ENCODE assay signal across 8 cellular contexts in genomic region chr1:17239420-17239819, GRCh38. TPM values are rescaled to one million over a fixed set of nuclear protein-coding genes. Genes with fewer than 3 reads are reported as not detected.
A peak's percentile ranks its signal among the peaks of the same experiment; 100 is the strongest.
DNase-seq lines count a peak whose midpoint lies in the region; ATAC-seq and TF ChIP-seq lines count a peak whose summit lies in the region.

No MANE protein-coding gene starts in this region.

- H3K27me3 Mint-ChIP-seq in activated T-helper 1 cell treated with anti-CD3 and anti-CD28 coated beads, Interleukin-12 subunit alpha, Interleukin-12 subunit beta, Interleukin-2, Interleukin-4 antibody, amounts not matched to agents 30 ng/mL and 10 ng/mL and 1 ng/mL, durations not matched to agents 14 hours and 24 hours and 36 hours (ENCODE audit: insufficient read depth) = peaks cover 3% of the 10 kb centered on the region

- TF ChIP-seq CTCF in epithelial cell of esophagus (IDR thresholded peaks at IDR 0.05; ENCODE audit: insufficient read depth, low read depth, low read length, missing control alignments) = no peak

- no peaks in the 10 kb centered on the region for H3K36me3 Mint-ChIP-seq in activated T-helper 1 cell treated with anti-CD3 and anti-CD28 coated beads, Interleukin-12 subunit alpha, Interleukin-12 subunit beta, Interleukin-2, Interleukin-4 antibody, amounts not matched to agents 30 ng/mL and 10 ng/mL and 1 ng/mL, durations not matched to agents 14 hours and 24 hours and 36 hours (ENCODE audit: low read depth)

- intact Hi-C loops in activated T-helper 1 cell treated with anti-CD3 and anti-CD28 coated beads, Interleukin-12 subunit alpha, Interleukin-12 subunit beta, Interleukin-2, Interleukin-4 antibody, amounts not matched to agents 30 ng/mL and 10 ng/mL and 1 ng/mL, durations not matched to agents 14 hours and 24 hours and 36 hours (cut with micrococcal nuclease) = no loop called here

- no peak overlapping the region for H3K4me3 Mint-ChIP-seq in activated T-helper 1 cell treated with anti-CD3 and anti-CD28 coated beads, Interleukin-12 subunit alpha, Interleukin-12 subunit beta, Interleukin-2, Interleukin-4 antibody, amounts not matched to agents 30 ng/mL and 10 ng/mL and 1 ng/mL, durations not matched to agents 14 hours and 24 hours and 36 hours

- peak; percentile 44 for DNase-seq in activated CD4-positive, alpha-beta T cell treated with anti-CD3 and anti-CD28 coated beads for 48 hours
- no peak for DNase-seq in activated CD4-positive, alpha-beta T cell treated with anti-CD3 and anti-CD28 coated beads for 1 hour
- peak; percentile 73 for DNase-seq in Jurkat, Clone E6-1 (ENCODE audit: low read depth, low spot score)
- DNase-seq in RPMI8226 (peak; percentile 86), epithelial cell of esophagus (ENCODE audit: low read depth) (peak; percentile 86), nucleus accumbens (lab: John Stamatoyannopoulos, UW) (peak in 33 of 56 donors; percentile 1 to 54 (median 18))
- no peak for DNase-seq in activated T-helper 1 cell treated with anti-CD3 and anti-CD28 coated beads, Interleukin-12 subunit alpha, Interleukin-12 subunit beta, Interleukin-2, Interleukin-4 antibody, amounts not matched to agents 30 ng/mL and 10 ng/mL and 1 ng/mL, durations not matched to agents 14 hours and 24 hours and 36 hours (ENCODE audit: low spot score)

- no peaks in the 10 kb centered on the region for H3K4me1 Mint-ChIP-seq in activated T-helper 1 cell treated with anti-CD3 and anti-CD28 coated beads, Interleukin-12 subunit alpha, Interleukin-12 subunit beta, Interleukin-2, Interleukin-4 antibody, amounts not matched to agents 30 ng/mL and 10 ng/mL and 1 ng/mL, durations not matched to agents 14 hours and 24 hours and 36 hours (ENCODE audit: low read depth)

- no peak overlapping the region for H3K4me3 ChIP-seq in Jurkat, Clone E6-1 (ENCODE audit: low read length)
- H3K4me3 ChIP-seq in epithelial cell of esophagus (ENCODE audit: low read length) = no peak overlapping the region

- no peaks in the 10 kb centered on the region for H3K9me3 Mint-ChIP-seq in activated T-helper 1 cell treated with anti-CD3 and anti-CD28 coated beads, Interleukin-12 subunit alpha, Interleukin-12 subunit beta, Interleukin-2, Interleukin-4 antibody, amounts not matched to agents 30 ng/mL and 10 ng/mL and 1 ng/mL, durations not matched to agents 14 hours and 24 hours and 36 hours

- no peak for ATAC-seq in HG03442 (IDR thresholded peaks at IDR 0.05; ENCODE audit: unreplicated experiment)

- H3K27ac Mint-ChIP-seq in activated T-helper 1 cell treated with anti-CD3 and anti-CD28 coated beads, Interleukin-12 subunit alpha, Interleukin-12 subunit beta, Interleukin-2, Interleukin-4 antibody, amounts not matched to agents 30 ng/mL and 10 ng/mL and 1 ng/mL, durations not matched to agents 14 hours and 24 hours and 36 hours = no peak overlapping the region

RNA-seq across cellular contexts. Expression of gene PADI3, which starts 9.5 kb away (rescaled TPM):
- polyA plus RNA-seq in Jurkat, Clone E6-1 (2012; ENCODE audit: insufficient read depth, insufficient read length) = not detected
- total RNA-seq in activated T-helper 1 cell treated with anti-CD3 and anti-CD28 coated beads, Interleukin-12 subunit alpha, Interleukin-12 subunit beta, Interleukin-2, Interleukin-4 antibody, amounts not matched to agents 30 ng/mL and 10 ng/mL and 1 ng/mL, durations not matched to agents 14 hours and 24 hours and 36 hours = not detected in 2 replicates

RNA-seq across cellular contexts. Expression of gene PADI1, which starts 34.5 kb away (rescaled TPM):
- polyA plus RNA-seq in Jurkat, Clone E6-1 (2012; ENCODE audit: insufficient read depth, insufficient read length) = not detected
- total RNA-seq in activated T-helper 1 cell treated with anti-CD3 and anti-CD28 coated beads, Interleukin-12 subunit alpha, Interleukin-12 subunit beta, Interleukin-2, Interleukin-4 antibody, amounts not matched to agents 30 ng/mL and 10 ng/mL and 1 ng/mL, durations not matched to agents 14 hours and 24 hours and 36 hours = not detected in 2 replicates

Comparison
In these comparisons a context has a peak if more than half of its experiments do, and no peak if none do; other contexts are left out.
1. DNase-seq: peak in activated CD4-positive, alpha-beta T cell treated with anti-CD3 and anti-CD28 coated beads for 48 hours (single experiment), Jurkat, Clone E6-1 (single experiment), RPMI8226 (single experiment), epithelial cell of esophagus (single experiment) and nucleus accumbens (33 of 56); none in activated CD4-positive, alpha-beta T cell treated with anti-CD3 and anti-CD28 coated beads for 1 hour (single experiment) and activated T-helper 1 cell treated with anti-CD3 and anti-CD28 coated beads, Interleukin-12 subunit alpha, Interleukin-12 subunit beta, Interleukin-2, Interleukin-4 antibody, amounts not matched to agents 30 ng/mL and 10 ng/mL and 1 ng/mL, durations not matched to agents 14 hours and 24 hours and 36 hours (single experiment).